Comparison of ENCODE assay signal across 14 cellular contexts in the genomic region with DNA sequence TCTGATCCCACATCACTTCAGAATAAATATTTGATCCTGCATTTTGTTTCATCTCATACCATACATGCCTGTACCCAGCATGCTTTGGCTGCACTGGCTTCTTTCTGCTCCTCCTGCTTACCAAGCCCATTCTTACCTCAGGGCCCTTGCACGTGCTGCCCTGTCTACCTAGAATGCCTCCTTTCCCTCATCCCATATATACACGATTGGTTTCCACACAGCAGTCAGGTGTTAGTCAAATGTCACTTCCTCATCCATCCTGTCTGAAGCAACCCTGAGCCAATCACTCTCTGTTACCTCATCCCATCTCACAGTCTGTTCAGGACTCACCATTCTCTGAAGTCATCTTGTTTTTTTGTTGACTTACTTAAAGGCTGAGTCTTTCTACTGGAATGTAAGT. TPM values are rescaled to one million over a fixed set of nuclear protein-coding genes. Genes with fewer than 3 reads are reported as not detected.
DNase-seq lines count a peak whose midpoint lies in the region; ATAC-seq, FAIRE-seq and TF ChIP-seq lines count a peak whose summit lies in the region.
"Had no signal": no experiment of that assay in that cellular context is flagged by ENCODE, and none has a peak within 500 bp of the region (broad histone marks: within the 10 kb centered on the region; RNA-seq: fewer than 3 reads in every experiment).

No MANE protein-coding gene starts in this region.

- H3K27me3 Mint-ChIP-seq in stimulated activated naive CD8-positive, alpha-beta T cell treated with anti-CD3 and anti-CD28 coated beads, Interleukin-15, amount 100 ng/mL, for 72 hours: no peaks in the 10 kb centered on the region

- H3K36me3 ChIP-seq in bronchial epithelial cell (ENCODE audit: control insufficient read depth, insufficient read depth, low read length): peaks cover 6% of the 10 kb centered on the region
- H3K36me3 ChIP-seq in left lung: peaks cover 0 to 16% of the 10 kb centered on the region in 2 donors
- H3K36me3 ChIP-seq: ovary had no signal

- H3K27me3 ChIP-seq in bronchial epithelial cell (ENCODE audit: control insufficient read depth, insufficient read depth, low read length) (no peaks in the 10 kb centered on the region), left lung (no peaks in the 10 kb centered on the region)
- H3K27me3 ChIP-seq: BLaER1, ovary had no signal

- DNase-seq in AG09309 (ENCODE audit: low read depth) (peak; percentile 41), HCEC 1CT (peak; percentile 74), bronchial epithelial cell (ENCODE audit: low read depth) (peak; percentile 86), left lung (no peak), NCI-H446 treated with DMSO at 0.1 percent for 48 hours (lab: John Stamatoyannopoulos, UW) (no peak)
- DNase-seq in stimulated activated naive CD8-positive, alpha-beta T cell treated with anti-CD3 and anti-CD28 coated beads, Interleukin-15, amount 100 ng/mL, for 72 hours: no peak
- DNase-seq: activated CD4-positive, alpha-beta T cell treated with anti-CD3 and anti-CD28 coated beads, Interleukin-2, amount 50 U/mL, for 48 hours; cerebellar nuclear complex; GDM1; KG1; ovary had no signal

- ATAC-seq in left lung (peak; percentile 30), HG02870 (IDR thresholded peaks at IDR 0.05; ENCODE audit: unreplicated experiment) (no peak), HG02623 (IDR thresholded peaks at IDR 0.05; ENCODE audit: unreplicated experiment) (no peak)
- ATAC-seq in stimulated activated naive CD8-positive, alpha-beta T cell treated with anti-CD3 and anti-CD28 coated beads, Interleukin-15, amount 100 ng/mL, for 72 hours: no peak

- peak; percentile 32 for FAIRE-seq in bronchial epithelial cell (lab: Jason Lieb, UNC)

- TF ChIP-seq CTCF in AG09309 (IDR thresholded peaks at IDR 0.05; ENCODE audit: control insufficient read depth, insufficient read depth, low read depth, low read length, missing control alignments): no peak
- no peak for TF ChIP-seq CTCF in bronchial epithelial cell (IDR thresholded peaks at IDR 0.05; ENCODE audit: insufficient read depth, low read length, severe bottlenecking)
- no peak for TF ChIP-seq CTCF in left lung (IDR thresholded peaks at IDR 0.05)

- H3K4me1 Mint-ChIP-seq in stimulated activated naive CD8-positive, alpha-beta T cell treated with anti-CD3 and anti-CD28 coated beads, Interleukin-15, amount 100 ng/mL, for 72 hours: no peaks in the 10 kb centered on the region

- intact Hi-C loops in left lung (cut with DNase I): no loop called here

- no peak overlapping the region for H3K27ac ChIP-seq in left lung
- H3K27ac ChIP-seq: BLaER1, ovary had no signal

- H3K4me3 ChIP-seq in AG09309 (ENCODE audit: control insufficient read depth, low read depth, low read length): no peak overlapping the region
- H3K4me3 ChIP-seq in bronchial epithelial cell (ENCODE audit: low read depth, low read length): no peak overlapping the region
- H3K4me3 ChIP-seq in left lung: no peak overlapping the region
- H3K4me3 ChIP-seq: BLaER1, ovary had no signal

- peaks cover 3 to 18% of the 10 kb centered on the region in 2 donors for H3K4me1 ChIP-seq in left lung
- H3K4me1 ChIP-seq: BLaER1 had no signal

- no peaks in the 10 kb centered on the region for H3K9me3 ChIP-seq in left lung
- H3K9me3 ChIP-seq: BLaER1, ovary had no signal

- H3K27ac Mint-ChIP-seq in stimulated activated naive CD8-positive, alpha-beta T cell treated with anti-CD3 and anti-CD28 coated beads, Interleukin-15, amount 100 ng/mL, for 72 hours: no peak overlapping the region

- H3K4me3 Mint-ChIP-seq in stimulated activated naive CD8-positive, alpha-beta T cell treated with anti-CD3 and anti-CD28 coated beads, Interleukin-15, amount 100 ng/mL, for 72 hours: no peak overlapping the region

- no peaks in the 10 kb centered on the region for H3K9me3 Mint-ChIP-seq in stimulated activated naive CD8-positive, alpha-beta T cell treated with anti-CD3 and anti-CD28 coated beads, Interleukin-15, amount 100 ng/mL, for 72 hours

RNA-seq across cellular contexts. Expression of a gene that starts 30.3 kb away (rescaled TPM):
- total RNA-seq in bronchial epithelial cell (182 and 300 TPM in 2 replicates), left lung (100 to 1,000 TPM; 232 to 264 TPM)

Comparison
In these comparisons a context has a peak if more than half of its experiments do, and no peak if none do; other contexts are left out.
1. DNase-seq: peak in AG09309 (single experiment), HCEC 1CT (single experiment) and bronchial epithelial cell (single experiment); none in left lung (0 of 2), NCI-H446 treated with DMSO at 0.1 percent for 48 hours (single experiment) and stimulated activated naive CD8-positive, alpha-beta T cell treated with anti-CD3 and anti-CD28 coated beads, Interleukin-15, amount 100 ng/mL, for 72 hours (0 of 2).